ENCODE assay signal across 10 cellular contexts in the genomic region with DNA sequence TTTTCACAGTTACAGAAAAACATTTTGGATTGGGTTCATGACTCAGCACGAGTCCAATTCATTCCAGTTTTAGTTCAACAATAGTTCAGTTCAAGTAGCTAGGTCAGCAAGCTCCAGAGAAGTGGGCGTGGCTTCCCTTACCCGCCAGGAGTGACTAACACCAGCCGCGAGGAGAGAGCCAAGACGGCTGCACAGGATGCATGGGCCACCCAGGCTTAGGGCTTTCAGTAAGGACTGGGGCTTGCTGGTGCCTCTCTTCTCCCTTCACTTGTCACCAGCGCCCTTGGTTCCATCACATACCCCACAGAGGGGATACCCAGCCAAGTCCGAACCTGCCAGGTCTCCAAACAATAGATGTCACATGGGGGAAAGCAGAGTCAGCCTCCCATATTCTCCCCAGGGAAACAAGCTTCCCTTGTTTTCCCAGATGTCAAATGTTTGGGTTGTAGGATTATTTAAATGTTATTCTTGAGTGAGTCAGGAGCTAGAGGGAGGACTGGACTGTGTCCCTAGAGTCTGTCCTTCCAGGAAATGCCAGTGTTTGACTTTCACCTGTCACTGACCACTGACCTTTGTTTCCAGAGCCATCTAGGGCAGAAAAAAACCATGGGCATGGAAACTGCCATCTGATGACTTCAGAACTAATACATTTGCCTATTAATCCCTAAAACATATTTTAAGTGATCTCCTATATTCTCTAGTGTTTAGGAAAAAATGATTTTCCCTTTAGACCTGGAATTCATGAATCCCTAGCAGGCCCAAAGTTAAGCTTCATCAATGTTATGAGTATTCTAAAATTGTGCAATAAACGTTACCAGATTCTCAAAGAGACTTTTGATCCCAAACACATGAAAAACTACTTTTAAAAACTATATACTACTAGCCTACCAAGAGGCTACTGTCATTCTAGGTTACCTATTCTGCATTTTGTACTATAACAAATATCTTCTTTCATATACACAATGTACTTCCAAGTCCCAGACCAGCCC. TPM values are rescaled to one million over a fixed set of nuclear protein-coding genes. Genes with fewer than 3 reads are reported as not detected.
DNase-seq lines count a peak whose midpoint lies in the region; ATAC-seq and TF ChIP-seq lines count a peak whose summit lies in the region.
"Had no signal": no experiment of that assay in that cellular context is flagged by ENCODE, and none has a peak within 500 bp of the region (broad histone marks: within the 10 kb centered on the region; RNA-seq: fewer than 3 reads in every experiment).

No MANE protein-coding gene starts in this region.

- H3K4me3 ChIP-seq in fibroblast of mammary gland (ENCODE audit: control insufficient read depth, low read depth, low read length), result no peak overlapping the region
- no peak overlapping the region for H3K4me3 ChIP-seq in neuronal stem cell (ENCODE audit: low read length in 2 of 2)
- H3K4me3 ChIP-seq in uterus, result no peak overlapping the region

- intact Hi-C loops in activated B cell treated with CpG ODN at 0.5 μM for 24 hours (cut with micrococcal nuclease), result no loop called here
- intact Hi-C loops in uterus (cut with DNase I; ENCODE audit: low total_unique reads), result loop anchor here (10.0 kb wide), 1 partner anchor 63 kb away; a partner anchor contains a TSS

- H3K4me1 Mint-ChIP-seq in activated B cell treated with CpG ODN at 0.5 μM for 24 hours, result peaks cover 80% of the 10 kb centered on the region

- peak; percentile 18 for DNase-seq in activated T-cell treated with anti-CD3 and anti-CD28 coated beads for 24 hours (ENCODE audit: low read depth)
- no peak for DNase-seq in activated T-cell treated with anti-CD3 and anti-CD28 coated beads, Interleukin-2, amount 50 U/mL, for 1 hour
- no peak for DNase-seq in activated B cell treated with CpG ODN at 0.5 μM for 24 hours
- peak; percentile 98 for DNase-seq in fibroblast of mammary gland (ENCODE audit: low read depth)
- no peak for DNase-seq in neuronal stem cell (ENCODE audit: low spot score)
- peak; percentile 95 to 98 for DNase-seq in uterus
- DNase-seq: DND-41 had no signal

- no peaks in the 10 kb centered on the region for H3K9me3 ChIP-seq in neuronal stem cell (replicated peaks in 1 of 2; ENCODE audit: control insufficient read depth in 2 of 2, insufficient read depth in 1 of 2, low read depth in 1 of 2, low read length in 2 of 2)
- no peaks in the 10 kb centered on the region for H3K9me3 ChIP-seq in uterus

- H3K9me3 Mint-ChIP-seq in activated B cell treated with CpG ODN at 0.5 μM for 24 hours, result no peaks in the 10 kb centered on the region

- no peak overlapping the region for H3K4me2 ChIP-seq in neuronal stem cell (ENCODE audit: insufficient read depth, low read length, poor library complexity, severe bottlenecking)

- H4K8ac ChIP-seq in neuronal stem cell (ENCODE audit: low read depth, low read length), result no peak overlapping the region

- no peak overlapping the region for H3K4me3 Mint-ChIP-seq in activated B cell treated with CpG ODN at 0.5 μM for 24 hours

- H3K4me1 ChIP-seq in neuronal stem cell (ENCODE audit: control insufficient read depth in 2 of 2, insufficient read depth in 1 of 2, low read depth in 1 of 2, low read length in 2 of 2) (no peaks in the 10 kb centered on the region), uterus (peaks cover 0 to 11% of the 10 kb centered on the region in 2 donors)

- no peak overlapping the region for H2BK120ac ChIP-seq in neuronal stem cell (ENCODE audit: low read depth, low read length)

- H2AFZ ChIP-seq in neuronal stem cell (ENCODE audit: low read length), result peak overlapping the region; percentile 55

- H3K27me3 ChIP-seq in neuronal stem cell (ENCODE audit: control insufficient read depth in 3 of 3, insufficient read depth in 3 of 3, low read depth in 1 of 3, low read length in 3 of 3), result no peaks in the 10 kb centered on the region
- H3K27me3 ChIP-seq in uterus, result no peaks in the 10 kb centered on the region

- H2BK15ac ChIP-seq in neuronal stem cell (ENCODE audit: low read length), result no peak overlapping the region

- H3K4ac ChIP-seq in neuronal stem cell (ENCODE audit: low read length), result no peak overlapping the region

- H3K27ac ChIP-seq in neuronal stem cell (replicated peaks; ENCODE audit: low read length) (no peak overlapping the region), uterus (peak overlapping the region; percentile 77 to 81)
- H3K27ac ChIP-seq: VCaP had no signal

- H2BK12ac ChIP-seq in neuronal stem cell (ENCODE audit: low read length), result no peak overlapping the region

- no peak overlapping the region for H2AK5ac ChIP-seq in neuronal stem cell (ENCODE audit: low read depth, low read length)

- ATAC-seq in activated B cell treated with CpG ODN at 0.5 μM for 24 hours (ENCODE audit: low read depth) (no peak), GM19324 (IDR thresholded peaks at IDR 0.05; ENCODE audit: low FRiP score, unreplicated experiment) (no peak), HG03439 (IDR thresholded peaks at IDR 0.05; ENCODE audit: unreplicated experiment) (no peak)

- H3K79me1 ChIP-seq in neuronal stem cell (ENCODE audit: low read depth, low read length), result no peaks in the 10 kb centered on the region

- WGBS in neuronal stem cell (ENCODE audit: extremely low coverage in 2 of 2, insufficient read length in 2 of 2, insufficient replicate concordance in 1 of 2), 2 donors, result no CpG with 5 or more reads among the region's 9 CpGs

- H3K36me3 Mint-ChIP-seq in activated B cell treated with CpG ODN at 0.5 μM for 24 hours (ENCODE audit: low read depth), result peaks cover 94% of the 10 kb centered on the region

- H3K36me3 ChIP-seq in neuronal stem cell (replicated peaks in 1 of 2; ENCODE audit: control insufficient read depth in 2 of 2, insufficient read depth in 2 of 2, low read length in 2 of 2), result peaks cover 0 to 14% of the 10 kb centered on the region in 2 donors
- H3K36me3 ChIP-seq in uterus, result no peaks in the 10 kb centered on the region

- no peak overlapping the region for H4K91ac ChIP-seq in neuronal stem cell (ENCODE audit: low read depth, low read length, poor library complexity)

- H3K14ac ChIP-seq in neuronal stem cell (ENCODE audit: low read length), result no peak overlapping the region

- H3K27ac Mint-ChIP-seq in activated B cell treated with CpG ODN at 0.5 μM for 24 hours, result peak overlapping the region; percentile 62

- no peak overlapping the region for H2BK5ac ChIP-seq in neuronal stem cell (ENCODE audit: low read length)

- H3K27me3 Mint-ChIP-seq in activated B cell treated with CpG ODN at 0.5 μM for 24 hours, result no peaks in the 10 kb centered on the region

- no peak overlapping the region for H3K18ac ChIP-seq in neuronal stem cell (ENCODE audit: low read length)

- TF ChIP-seq CTCF in activated B cell treated with CpG ODN at 0.5 μM for 24 hours (IDR thresholded peaks at IDR 0.05) (no peak), fibroblast of mammary gland (conservative IDR thresholded peaks at IDR 0.05; ENCODE audit: control insufficient read depth, insufficient read depth, low read depth, low read length) (no peak), uterus (IDR thresholded peaks at IDR 0.05) (no peak)

- no peak overlapping the region for H3K9ac ChIP-seq in neuronal stem cell (ENCODE audit: low read depth, low read length, poor library complexity)

- H3K23ac ChIP-seq in neuronal stem cell (ENCODE audit: low read depth, low read length, poor library complexity), result no peak overlapping the region

- CTCF ChIA-PET in activated B cell treated with CpG ODN at 0.5 μM for 24 hours (lab: Charles Lee), result interaction anchor here (1.4 to 1.5 kb wide), 2 partner anchors 8 to 35 kb away, joined by 3 to 5 read pairs; no protein-coding TSS in a partner anchor

- POLR2A ChIA-PET in activated B cell treated with CpG ODN at 0.5 μM for 24 hours (lab: Charles Lee), result interaction anchor here (0.6 to 1.4 kb wide), 3 partner anchors 8 to 81 kb away, joined by 3 to 5 read pairs (median 4); no protein-coding TSS in a partner anchor

- no peak for TF ChIP-seq POLR2A in uterus (IDR thresholded peaks at IDR 0.05)

RNA-seq across cellular contexts. Expression of a gene that starts 51.9 kb away (rescaled TPM):
- total RNA-seq in activated B cell treated with CpG ODN at 0.5 μM for 24 hours, result 2.7 and 2.8 TPM in 2 replicates
- 0.15 TPM for polyA plus RNA-seq in neuronal stem cell (2013, experiment 1 of 2)
- 0.14 TPM for polyA plus RNA-seq in neuronal stem cell (2013, experiment 2 of 2)
- total RNA-seq in uterus, result under 1 TPM in 2 of 4 donors, not detected in 2; 0.14 to 0.43 TPM

Comparison
In these comparisons a context has a peak if more than half of its experiments do, and no peak if none do; other contexts are left out.
1. DNase-seq: peak in activated T-cell treated with anti-CD3 and anti-CD28 coated beads for 24 hours (single experiment), fibroblast of mammary gland (single experiment) and uterus (2 of 2); none in activated T-cell treated with anti-CD3 and anti-CD28 coated beads, Interleukin-2, amount 50 U/mL, for 1 hour (single experiment), activated B cell treated with CpG ODN at 0.5 μM for 24 hours (single experiment) and neuronal stem cell (single experiment).